ENCODE assay signal across 8 cellular contexts in the genomic region with DNA sequence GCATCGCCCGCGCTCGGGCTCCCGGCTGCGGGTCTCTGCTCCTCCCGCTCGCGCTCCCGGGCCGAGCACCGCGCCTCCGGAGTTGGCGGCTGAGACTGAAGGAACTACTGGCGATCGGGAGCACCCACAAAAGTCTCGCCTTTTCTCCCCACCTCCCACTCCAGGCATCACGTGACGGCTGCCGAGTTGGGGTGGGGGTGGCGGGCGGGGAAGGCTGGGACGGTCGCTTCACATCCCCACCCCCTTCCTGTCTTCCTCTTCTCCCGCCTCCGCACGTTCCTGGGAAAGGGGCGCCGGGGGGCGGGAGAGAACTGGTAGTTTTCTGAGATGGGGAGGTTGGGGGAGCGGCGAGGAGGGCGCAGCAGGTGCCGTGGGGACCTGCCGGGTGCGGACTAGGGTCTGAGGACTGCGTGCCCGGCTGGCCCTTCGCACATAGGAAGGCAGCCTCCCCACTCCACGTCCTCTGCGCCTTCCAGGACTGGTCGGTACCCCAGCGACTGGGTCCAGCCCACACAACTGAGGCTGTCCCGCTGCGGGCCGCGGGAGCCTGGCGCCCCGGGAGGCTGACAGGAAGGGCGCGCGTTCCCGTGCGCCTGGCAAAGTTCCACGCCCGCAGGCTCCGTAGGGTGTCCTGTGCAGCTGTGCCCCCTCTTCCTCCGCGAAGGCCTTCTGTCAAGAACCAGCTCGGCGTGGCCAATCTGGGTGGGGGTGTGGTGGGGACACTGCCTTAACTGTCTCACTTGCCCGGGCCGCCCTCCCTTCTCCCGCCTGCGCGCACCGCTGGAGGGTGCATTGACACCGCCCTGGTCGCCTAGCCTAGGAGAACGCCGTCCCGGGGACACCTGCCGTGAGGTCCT. TPM values are rescaled to one million over a fixed set of nuclear protein-coding genes. Genes with fewer than 3 reads are reported as not detected.
DNase-seq lines count a peak whose midpoint lies in the region; ATAC-seq and TF ChIP-seq lines count a peak whose summit lies in the region.

A gene with protein sequence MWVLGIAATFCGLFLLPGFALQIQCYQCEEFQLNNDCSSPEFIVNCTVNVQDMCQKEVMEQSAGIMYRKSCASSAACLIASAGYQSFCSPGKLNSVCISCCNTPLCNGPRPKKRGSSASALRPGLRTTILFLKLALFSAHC (minus strand): TSS at position 102 of the 857 bp plus-strand sequence. CDS start 273 bp downstream, outside the sequence.

- H3K4me1 Mint-ChIP-seq in activated CD4-positive, alpha-beta T cell treated with anti-CD3 and anti-CD28 coated beads, Interleukin-2, amount 10 ng/mL, durations not matched to agents 24 days and 14 days = peaks cover 2% of the 10 kb centered on the region
- H3K4me1 Mint-ChIP-seq in brain = peaks cover 44% of the 10 kb centered on the region

- DNase-seq in activated CD4-positive, alpha-beta T cell treated with anti-CD3 and anti-CD28 coated beads, Interleukin-2, amount 10 ng/mL, durations not matched to agents 24 days and 14 days = no peak
- DNase-seq in activated CD4-positive, alpha-beta T cell treated with anti-CD3 and anti-CD28 coated beads for 4 hours = no peak
- DNase-seq in kidney glomerular epithelial cell (lab: John Stamatoyannopoulos, UW) (peak; percentile 39), OCI-M2 (lab: John Stamatoyannopoulos, UW; ENCODE audit: unreplicated experiment) (no peak)
- DNase-seq in stimulated activated CD4-positive, alpha-beta T cell treated with anti-CD3 and anti-CD28 coated beads, Interleukin-2, amount 100 ng/mL, for 48 hours = no peak

- peaks cover 27 to 32% of the 10 kb centered on the region in 2 donors for H3K27me3 ChIP-seq in stomach smooth muscle (ENCODE audit: control insufficient read depth in 1 of 2, insufficient read depth in 2 of 2, low read length in 2 of 2)

- H3K4me1 ChIP-seq in stomach smooth muscle (ENCODE audit: control insufficient read depth, insufficient read depth, low read length) = peaks cover 22% of the 10 kb centered on the region

- H3K36me3 ChIP-seq in stomach smooth muscle (ENCODE audit: control insufficient read depth in 2 of 2, insufficient read depth in 2 of 2, low read length in 2 of 2) = no peaks in the 10 kb centered on the region

- peaks cover 38% of the 10 kb centered on the region for H3K27me3 Mint-ChIP-seq in activated CD4-positive, alpha-beta T cell treated with anti-CD3 and anti-CD28 coated beads, Interleukin-2, amount 10 ng/mL, durations not matched to agents 24 days and 14 days
- H3K27me3 Mint-ChIP-seq in brain = peaks cover 51% of the 10 kb centered on the region

- H3K36me3 Mint-ChIP-seq in activated CD4-positive, alpha-beta T cell treated with anti-CD3 and anti-CD28 coated beads, Interleukin-2, amount 10 ng/mL, durations not matched to agents 24 days and 14 days (ENCODE audit: low read depth) = peaks cover 3% of the 10 kb centered on the region
- H3K36me3 Mint-ChIP-seq in brain = no peaks in the 10 kb centered on the region

- no peaks in the 10 kb centered on the region for H3K9me3 Mint-ChIP-seq in activated CD4-positive, alpha-beta T cell treated with anti-CD3 and anti-CD28 coated beads, Interleukin-2, amount 10 ng/mL, durations not matched to agents 24 days and 14 days
- H3K9me3 Mint-ChIP-seq in brain = no peaks in the 10 kb centered on the region

- H3K9me3 ChIP-seq in stomach smooth muscle (ENCODE audit: control insufficient read depth in 2 of 2, low read length in 2 of 2) = no peaks in the 10 kb centered on the region

- peak within 1 kb of the TSS; percentile 8 for H3K27ac Mint-ChIP-seq in activated CD4-positive, alpha-beta T cell treated with anti-CD3 and anti-CD28 coated beads, Interleukin-2, amount 10 ng/mL, durations not matched to agents 24 days and 14 days
- H3K27ac Mint-ChIP-seq in brain = peak within 1 kb of the TSS; percentile 70 to 91 (median 88)

- H3K27ac ChIP-seq in stomach smooth muscle (ENCODE audit: low read length) = no peak within 1 kb of the TSS

- no peak for TF ChIP-seq CTCF in brain (conservative IDR thresholded peaks at IDR 0.05)

- H3K4me3 ChIP-seq in stomach smooth muscle (ENCODE audit: low read length in 2 of 2) = peak within 1 kb of the TSS; percentile 73 to 76

- no peak for ATAC-seq in GM18517 (IDR thresholded peaks at IDR 0.05; ENCODE audit: unreplicated experiment)

- no peak within 1 kb of the TSS for H3K9ac ChIP-seq in stomach smooth muscle (ENCODE audit: low read length in 2 of 2)

- H3K4me3 Mint-ChIP-seq in activated CD4-positive, alpha-beta T cell treated with anti-CD3 and anti-CD28 coated beads, Interleukin-2, amount 10 ng/mL, durations not matched to agents 24 days and 14 days = no peak within 1 kb of the TSS
- peak within 1 kb of the TSS; percentile 88 to 94 (median 91) for H3K4me3 Mint-ChIP-seq in brain

- intact Hi-C loops in activated CD4-positive, alpha-beta T cell treated with anti-CD3 and anti-CD28 coated beads, Interleukin-2, amount 10 ng/mL, durations not matched to agents 24 days and 14 days (cut with micrococcal nuclease) = no loop called here

RNA-seq across cellular contexts. Expression of the gene that starts here (rescaled TPM):
- total RNA-seq in activated CD4-positive, alpha-beta T cell treated with anti-CD3 and anti-CD28 coated beads, Interleukin-2, amount 10 ng/mL, durations not matched to agents 24 days and 14 days = not detected in 2 replicates
- polyA plus RNA-seq in brain (ENCODE audit: insufficient read depth, low read depth, low replicate concordance) = 8.0 TPM
